In genomic region chr6:677919-678318, GRCh38 we compare ENCODE assay signal across 23 cellular contexts. TPM values are rescaled to one million over a fixed set of nuclear protein-coding genes. Genes with fewer than 3 reads are reported as not detected.
"Had no signal": no experiment of that assay in that cellular context is flagged by ENCODE, and none has a peak within 500 bp of the region (broad histone marks: within the 10 kb centered on the region; RNA-seq: fewer than 3 reads in every experiment).

No MANE protein-coding gene starts in this region.

- H3K36me3 ChIP-seq: colonic mucosa, esophagus squamous epithelium, neutrophil, spleen, thoracic aorta, transverse colon had no signal

- DNase-seq: colonic mucosa; dermis blood vessel endothelial cell; esophagus squamous epithelium; foreskin keratinocyte; head of caudate nucleus; hippocampal formation; mammary epithelial cell; mucosa of descending colon; naive thymus-derived CD8-positive, alpha-beta T cell; psoas muscle; spleen; stimulated activated CD4-positive, alpha-beta T cell treated with anti-CD3 and anti-CD28 coated beads, Interleukin-15, amount 100 ng/mL, for 24 hours; stimulated activated CD4-positive, alpha-beta T cell treated with anti-CD3 and anti-CD28 coated beads, Interleukin-2, amount 100 ng/mL, for 24 hours; stimulated activated CD4-positive, alpha-beta T cell treated with anti-CD3 and anti-CD28 coated beads, Interleukin-4, amount 100 ng/mL, for 4 hours; stimulated activated naive B cell treated with anti-CD40 and anti-IgM and Interleukin-4, amounts not matched to agents 10 μg/mL and 1 μg/mL and 100 μg/mL, for 72 hours; stimulated activated naive CD8-positive, alpha-beta T cell treated with anti-CD3 and anti-CD28 coated beads, Interleukin-15, amount 100 ng/mL, for 72 hours; substantia nigra; transverse colon had no signal

- H3K4me1 ChIP-seq: colonic mucosa had no signal

- H3K27me3 ChIP-seq: colonic mucosa, esophagus squamous epithelium, foreskin keratinocyte, neutrophil, spleen, transverse colon had no signal

- H3K27ac ChIP-seq: colonic mucosa, esophagus squamous epithelium, foreskin keratinocyte, neutrophil, psoas muscle, spleen, thoracic aorta had no signal

- H3K4me3 ChIP-seq: colonic mucosa, esophagus squamous epithelium, mucosa of descending colon, psoas muscle, spleen, thoracic aorta, transverse colon had no signal

- H3K9me3 ChIP-seq: colonic mucosa, esophagus squamous epithelium, mucosa of descending colon, neutrophil, psoas muscle, spleen, thoracic aorta, transverse colon had no signal

- ATAC-seq: foreskin keratinocyte; left lobe of liver; mucosa of descending colon; naive thymus-derived CD8-positive, alpha-beta T cell; sciatic nerve; stimulated activated naive B cell treated with anti-CD40 and anti-IgM and Interleukin-4, amounts not matched to agents 10 μg/mL and 1 μg/mL and 100 μg/mL, for 72 hours; stimulated activated naive CD8-positive, alpha-beta T cell treated with anti-CD3 and anti-CD28 coated beads, Interleukin-15, amount 100 ng/mL, for 72 hours had no signal

RNA-seq across cellular contexts. Expression of gene HUS1B, which starts 21.0 kb away (rescaled TPM):
- total RNA-seq: epithelial cell of proximal tubule had no signal
